Comparison of ENCODE assay signal across 8 cellular contexts in the genomic region with DNA sequence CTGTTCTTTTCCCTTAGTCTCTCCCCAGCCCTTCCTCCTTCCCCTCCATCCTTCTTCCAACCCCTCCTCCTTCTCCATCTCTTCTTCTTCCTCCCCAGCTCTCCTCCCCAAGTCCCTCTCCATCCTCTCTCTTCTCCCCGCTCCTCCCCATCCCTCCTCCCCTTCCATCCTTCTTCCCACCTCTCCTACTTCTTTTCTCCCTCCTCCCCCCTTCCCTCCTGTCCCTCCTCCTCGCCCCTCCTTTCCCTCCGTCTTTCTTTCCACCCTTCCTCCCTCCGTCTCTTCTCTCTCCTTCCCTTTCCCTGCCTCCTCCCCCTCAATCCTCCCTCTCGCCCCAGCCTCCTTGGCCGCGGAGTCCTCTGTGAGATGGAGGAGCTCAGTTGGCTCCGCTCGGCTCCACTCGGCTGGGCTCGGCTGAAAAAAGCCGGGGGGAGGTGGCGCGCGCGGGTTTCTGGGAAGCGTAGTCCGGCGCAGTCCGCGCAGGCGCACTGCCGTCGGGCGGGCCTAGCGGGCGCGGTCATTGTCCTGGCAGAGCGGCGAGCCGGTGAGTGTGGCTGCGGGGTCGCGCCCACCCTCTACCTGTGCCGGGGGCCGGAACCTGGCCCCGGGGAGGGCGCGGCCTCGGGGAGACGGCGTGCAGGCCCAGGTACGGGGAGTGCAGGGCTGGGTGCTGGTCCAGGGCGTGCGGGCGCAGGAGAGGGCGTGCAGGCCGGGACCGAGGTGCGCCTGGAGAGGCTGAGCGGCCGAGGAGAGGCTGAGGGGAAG. TPM values are rescaled to one million over a fixed set of nuclear protein-coding genes. Genes with fewer than 3 reads are reported as not detected.
DNase-seq lines count a peak whose midpoint lies in the region; ATAC-seq and TF ChIP-seq lines count a peak whose summit lies in the region.

A gene (plus strand): TSS at position 520 of the 765 bp plus-strand sequence. CDS start 6,257 bp downstream, outside the sequence.

- H3K9me3 Mint-ChIP-seq in neural crest cell = peaks cover 27% of the 10 kb centered on the region
- H3K9me3 Mint-ChIP-seq in stimulated activated naive CD8-positive, alpha-beta T cell treated with anti-CD3 and anti-CD28 coated beads, Interleukin-15, amount 100 ng/mL, for 72 hours = peaks cover 42 to 56% of the 10 kb centered on the region in 2 donors

- peaks cover 12% of the 10 kb centered on the region for H3K4me1 ChIP-seq in Karpas-422 (ENCODE audit: low read length)
- H3K4me1 ChIP-seq in foreskin keratinocyte = no peaks in the 10 kb centered on the region

- H3K27me3 ChIP-seq in Karpas-422 (ENCODE audit: low read length) (no peaks in the 10 kb centered on the region), foreskin keratinocyte (no peaks in the 10 kb centered on the region)

- H3K4me1 Mint-ChIP-seq in neural crest cell = peaks cover 12% of the 10 kb centered on the region
- H3K4me1 Mint-ChIP-seq in stimulated activated naive CD8-positive, alpha-beta T cell treated with anti-CD3 and anti-CD28 coated beads, Interleukin-15, amount 100 ng/mL, for 72 hours = peaks cover 23% of the 10 kb centered on the region

- peak within 1 kb of the TSS; percentile 82 for H3K4me2 ChIP-seq in Karpas-422 (ENCODE audit: low read depth, low read length, poor library complexity, severe bottlenecking)

- peak; percentile 88 for ATAC-seq in GM21737 (IDR thresholded peaks at IDR 0.05; ENCODE audit: unreplicated experiment)
- peak; percentile 91 for ATAC-seq in foreskin keratinocyte
- peak; percentile 96 for ATAC-seq in stimulated activated naive CD8-positive, alpha-beta T cell treated with anti-CD3 and anti-CD28 coated beads, Interleukin-15, amount 100 ng/mL, for 72 hours

- H3K36me3 ChIP-seq in Karpas-422 (ENCODE audit: insufficient read depth, low read length) = peaks cover 19% of the 10 kb centered on the region

- peaks cover 43% of the 10 kb centered on the region for H3K79me2 ChIP-seq in Karpas-422 (ENCODE audit: low read length)

- H3K36me3 Mint-ChIP-seq in neural crest cell (ENCODE audit: low read depth) = peaks cover 46% of the 10 kb centered on the region

- no peaks in the 10 kb centered on the region for H4K20me1 ChIP-seq in Karpas-422 (ENCODE audit: insufficient read depth, low read depth, low read length)

- peak within 1 kb of the TSS; percentile 66 for H2AFZ ChIP-seq in Karpas-422 (ENCODE audit: low read length)

- peak within 1 kb of the TSS; percentile 94 for H3K4me3 Mint-ChIP-seq in neural crest cell
- H3K4me3 Mint-ChIP-seq in stimulated activated naive CD8-positive, alpha-beta T cell treated with anti-CD3 and anti-CD28 coated beads, Interleukin-15, amount 100 ng/mL, for 72 hours = peak within 1 kb of the TSS; percentile 93 to 96

- DNase-seq in DMS153 (lab: John Stamatoyannopoulos, UW) (peak; percentile 76), Karpas-422 (peak; percentile 98), SHP77 (lab: John Stamatoyannopoulos, UW) (peak; percentile 69 to 84), activated gamma-delta T cell treated with Interleukin-2 at 50 U/mL for 16 hours (peak; percentile 84), foreskin keratinocyte (peak; percentile 54 to 71), neural crest cell (ENCODE audit: low read depth, low spot score) (peak; percentile 87)
- DNase-seq in stimulated activated naive CD8-positive, alpha-beta T cell treated with anti-CD3 and anti-CD28 coated beads, Interleukin-15, amount 100 ng/mL, for 72 hours = peak; percentile 90

- peaks cover 5% of the 10 kb centered on the region for H3K27me3 Mint-ChIP-seq in neural crest cell (ENCODE audit: low read depth)
- no peaks in the 10 kb centered on the region for H3K27me3 Mint-ChIP-seq in stimulated activated naive CD8-positive, alpha-beta T cell treated with anti-CD3 and anti-CD28 coated beads, Interleukin-15, amount 100 ng/mL, for 72 hours

- H3K4me3 ChIP-seq in Karpas-422 (ENCODE audit: low read length) = peak within 1 kb of the TSS; percentile 96

- peaks cover 29% of the 10 kb centered on the region for H3K9me3 ChIP-seq in Karpas-422 (ENCODE audit: low read length)

- no peaks in the 10 kb centered on the region for H3K9me2 ChIP-seq in Karpas-422 (replicated peaks; ENCODE audit: insufficient read depth, low read length)

- H3K27ac Mint-ChIP-seq in neural crest cell (ENCODE audit: unreplicated experiment) = peak within 1 kb of the TSS; percentile 99
- H3K27ac Mint-ChIP-seq in stimulated activated naive CD8-positive, alpha-beta T cell treated with anti-CD3 and anti-CD28 coated beads, Interleukin-15, amount 100 ng/mL, for 72 hours = peak within 1 kb of the TSS; percentile 84 to 92

- H3K27ac ChIP-seq in Karpas-422 (ENCODE audit: low read length) = no peak within 1 kb of the TSS
- no peak within 1 kb of the TSS for H3K27ac ChIP-seq in foreskin keratinocyte

- TF ChIP-seq CTCF in foreskin keratinocyte (conservative IDR thresholded peaks at IDR 0.05) (no peak), neural crest cell (conservative IDR thresholded peaks at IDR 0.05) (no peak)

- peak within 1 kb of the TSS; percentile 86 for H3K9ac ChIP-seq in Karpas-422 (ENCODE audit: low read length)

RNA-seq across cellular contexts. Expression of the gene that starts here (rescaled TPM):
- 16.4 and 23.2 TPM in 2 replicates for total RNA-seq in Karpas-422 (2014; rRNA removed; shearing (Covaris generic); ENCODE audit: low replicate concordance)
- total RNA-seq in foreskin keratinocyte (6.9 and 7.5 TPM in 2 replicates), neural crest cell (21.7 TPM in 2 replicates)
- polyA plus RNA-seq in foreskin keratinocyte = 5.1 and 5.3 TPM in 2 replicates
